ENCODE assay signal across 8 cellular contexts in the genomic region with DNA sequence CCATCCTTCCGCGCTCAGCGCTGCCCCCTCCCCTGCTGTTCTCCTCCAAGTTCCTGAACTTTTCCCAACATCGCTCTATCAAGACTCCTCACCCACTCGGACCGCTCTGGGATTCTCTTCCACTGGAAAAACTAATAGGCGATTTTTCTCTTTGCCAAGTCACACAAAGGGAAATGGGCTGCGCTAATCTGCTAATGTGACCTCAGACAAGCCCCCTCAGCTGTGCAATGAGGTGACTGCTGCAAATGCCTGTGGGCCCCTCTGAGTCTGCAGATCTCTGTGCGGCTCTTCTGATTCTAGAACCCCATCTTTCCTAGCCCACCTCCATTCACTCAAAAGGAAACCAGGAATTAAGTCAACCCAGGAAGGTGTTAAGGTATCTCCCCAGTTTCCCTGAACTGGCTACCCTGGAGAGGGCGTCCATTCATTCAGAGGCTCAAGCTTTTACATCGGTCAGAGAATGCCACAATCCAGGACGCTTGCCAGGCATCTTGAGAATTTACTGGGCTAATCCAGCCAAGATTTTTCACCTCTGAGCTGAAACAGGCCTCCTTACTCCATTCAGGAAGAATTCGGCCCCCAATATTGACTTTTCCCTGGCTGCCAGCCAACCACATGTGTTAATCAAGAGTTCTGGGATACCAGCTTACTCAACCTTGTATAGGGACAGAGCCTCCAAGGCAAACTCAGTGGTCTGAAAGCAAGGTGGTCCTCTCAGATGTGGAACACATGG. TPM values are rescaled to one million over a fixed set of nuclear protein-coding genes. Genes with fewer than 3 reads are reported as not detected.
DNase-seq lines count a peak whose midpoint lies in the region; ATAC-seq and TF ChIP-seq lines count a peak whose summit lies in the region.

No MANE protein-coding gene starts in this region.

- intact Hi-C loops in right lobe of liver (cut with DNase I), result no loop called here
- intact Hi-C loops in natural killer cell (cut with micrococcal nuclease), result no loop called here

- peak overlapping the region; percentile 84 for H3K27ac Mint-ChIP-seq in chondrocyte (ENCODE audit: unreplicated experiment)
- peak overlapping the region; percentile 33 for H3K27ac Mint-ChIP-seq in type B pancreatic cell
- H3K27ac Mint-ChIP-seq in natural killer cell, result no peak overlapping the region

- ATAC-seq in right lobe of liver (peak; percentile 12 to 45 (median 30)), natural killer cell (no peak), GM21529 (IDR thresholded peaks at IDR 0.05; ENCODE audit: unreplicated experiment) (no peak)

- DNase-seq in NCI-H1105 treated with DMSO at 0.1 percent for 48 hours (lab: John Stamatoyannopoulos, UW) (peak; percentile 28), NCI-H1105 (lab: John Stamatoyannopoulos, UW) (no peak), chondrocyte (ENCODE audit: low spot score) (no peak), right lobe of liver (no peak), type B pancreatic cell (ENCODE audit: extremely low spot score, unreplicated experiment) (no peak), natural killer cell (no peak), hippocampal formation (lab: John Stamatoyannopoulos, UW) (no peak)

- 22% methylated on average over 9 of the region's 13 CpGs for WGBS in right lobe of liver (ENCODE audit: insufficient coverage, low coverage, low lambda C conversion rate, missing lambda C conversion rate)

- no peaks in the 10 kb centered on the region for H3K36me3 ChIP-seq in right lobe of liver

- no peak for TF ChIP-seq POLR2A in right lobe of liver (IDR thresholded peaks at IDR 0.05)

- no peak overlapping the region for H3K27ac ChIP-seq in right lobe of liver

- H3K27me3 ChIP-seq in right lobe of liver, result no peaks in the 10 kb centered on the region

- H3K36me3 Mint-ChIP-seq in chondrocyte (ENCODE audit: low read depth), result no peaks in the 10 kb centered on the region
- H3K36me3 Mint-ChIP-seq in type B pancreatic cell, result no peaks in the 10 kb centered on the region
- no peaks in the 10 kb centered on the region for H3K36me3 Mint-ChIP-seq in natural killer cell

- H3K9me3 ChIP-seq in right lobe of liver, result no peaks in the 10 kb centered on the region

- peak overlapping the region; percentile 69 for H3K4me3 Mint-ChIP-seq in chondrocyte (ENCODE audit: unreplicated experiment)
- H3K4me3 Mint-ChIP-seq in type B pancreatic cell, result peak overlapping the region; percentile 92
- no peak overlapping the region for H3K4me3 Mint-ChIP-seq in natural killer cell

- H3K9me3 Mint-ChIP-seq in chondrocyte (ENCODE audit: low read depth), result no peaks in the 10 kb centered on the region
- H3K9me3 Mint-ChIP-seq in type B pancreatic cell, result no peaks in the 10 kb centered on the region
- H3K9me3 Mint-ChIP-seq in natural killer cell, result peaks cover 0 to 7% of the 10 kb centered on the region in 2 donors

- TF ChIP-seq CTCF in chondrocyte (IDR thresholded peaks at IDR 0.05) (no peak), right lobe of liver (IDR thresholded peaks at IDR 0.05) (no peak), type B pancreatic cell (conservative IDR thresholded peaks at IDR 0.05) (no peak), natural killer cell (IDR thresholded peaks at IDR 0.05) (no peak)

- peak overlapping the region in 2 of 3 donors; percentile 24 to 38 for H3K4me3 ChIP-seq in right lobe of liver

- H3K4me1 ChIP-seq in right lobe of liver, result no peaks in the 10 kb centered on the region

- peaks cover 68% of the 10 kb centered on the region for H3K4me1 Mint-ChIP-seq in chondrocyte (ENCODE audit: low read depth)
- H3K4me1 Mint-ChIP-seq in type B pancreatic cell (ENCODE audit: unreplicated experiment), result peaks cover 32% of the 10 kb centered on the region
- no peaks in the 10 kb centered on the region for H3K4me1 Mint-ChIP-seq in natural killer cell

- no peaks in the 10 kb centered on the region for H3K27me3 Mint-ChIP-seq in chondrocyte (ENCODE audit: low read depth)
- peaks cover 41% of the 10 kb centered on the region for H3K27me3 Mint-ChIP-seq in type B pancreatic cell
- peaks cover 35 to 68% of the 10 kb centered on the region in 2 donors for H3K27me3 Mint-ChIP-seq in natural killer cell (ENCODE audit: low read depth in 2 of 2)

RNA-seq across cellular contexts. Expression of gene ADAMTS12, which starts 0.8 kb away (rescaled TPM):
- total RNA-seq in chondrocyte, result 13.1 to 32.9 TPM (median 32.9 TPM) in 3 replicates
- total RNA-seq in right lobe of liver, result 1 to 10 TPM; 1.1 to 3.9 (median 1.7) TPM
- total RNA-seq in type B pancreatic cell (ENCODE audit: low replicate concordance), result 1.5 and 32.1 TPM in 2 replicates
- not detected for total RNA-seq in natural killer cell

RNA-seq across cellular contexts. Expression of gene RXFP3, which starts 43.6 kb away (rescaled TPM):
- total RNA-seq in chondrocyte (not detected in 3 replicates), right lobe of liver (not detected), type B pancreatic cell (ENCODE audit: low replicate concordance) (0.31 TPM in 1 of 2 replicates, not detected in the other), natural killer cell (not detected)

Comparison
In these comparisons a context has a peak if more than half of its experiments do, and no peak if none do; other contexts are left out.
1. H3K27ac Mint-ChIP-seq: peak in chondrocyte (single experiment) and type B pancreatic cell (single experiment); none in natural killer cell (0 of 2).
2. ATAC-seq: peak in right lobe of liver (4 of 4); none in natural killer cell (0 of 3) and GM21529 (single experiment).